Comparison of ENCODE assay signal across 29 cellular contexts in the genomic region with DNA sequence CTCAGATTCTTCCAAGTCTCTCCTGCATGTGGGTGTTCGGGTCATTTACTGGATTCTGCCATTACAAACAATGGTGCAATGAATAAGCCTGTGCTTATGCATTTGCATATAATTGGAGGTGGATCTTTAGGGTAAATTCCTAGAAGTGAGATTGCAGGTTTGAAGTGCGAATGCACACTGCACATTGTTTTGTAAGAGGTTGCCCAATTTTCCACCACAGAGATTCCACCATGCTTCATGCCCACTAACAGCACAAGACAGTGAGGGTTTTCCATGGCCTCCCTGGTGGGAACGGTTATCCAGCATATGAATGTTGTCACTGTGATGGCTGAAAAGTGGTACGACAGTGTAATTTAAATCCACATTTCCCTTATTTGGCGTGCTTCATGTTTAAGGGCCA.
"Had no signal": no experiment of that assay in that cellular context is flagged by ENCODE, and none has a peak within 500 bp of the region (broad histone marks: within the 10 kb centered on the region; RNA-seq: fewer than 3 reads in every experiment).

No MANE protein-coding gene starts in this region.

- H3K9me3 Mint-ChIP-seq: activated CD4-positive, alpha-beta T cell treated with anti-CD3 and anti-CD28 coated beads, Interleukin-2, amount 10 ng/mL, durations not matched to agents 7 days and 5 days; central memory CD8-positive, alpha-beta T cell had no signal

- H3K27ac ChIP-seq: brain microvascular endothelial cell, cardiac muscle cell, KMS-11, SJCRH30, SK-N-MC, WERI-Rb-1 had no signal

- ATAC-seq: activated CD4-positive, alpha-beta T cell treated with anti-CD3 and anti-CD28 coated beads for 36 hours; activated CD8-positive, alpha-beta T cell treated with anti-CD3 and anti-CD28 coated beads, Interleukin-2, amount 10 ng/mL, durations not matched to agents 7 days and 5 days had no signal

- H3K27me3 ChIP-seq: brain microvascular endothelial cell, SJCRH30 had no signal

- H3K4me3 ChIP-seq: cardiac muscle cell, SJCRH30, SK-N-MC had no signal

- H3K36me3 ChIP-seq: brain microvascular endothelial cell, cardiac muscle cell, SJCRH30, WERI-Rb-1 had no signal

- H3K27me3 Mint-ChIP-seq: activated naive CD8-positive, alpha-beta T cell treated with anti-CD3 and anti-CD28 coated beads for 36 hours had no signal

- DNase-seq: activated CD4-positive, alpha-beta T cell treated with anti-CD3 and anti-CD28 coated beads for 36 hours; activated CD4-positive, alpha-beta T cell treated with anti-CD3 and anti-CD28 coated beads, Interleukin-2, amount 10 ng/mL, durations not matched to agents 7 days and 5 days; activated CD4-positive, alpha-beta T cell treated with anti-CD3 and anti-CD28 coated beads, Interleukin-2, amount 50 U/mL, for 48 hours; activated CD8-positive, alpha-beta T cell treated with anti-CD3 and anti-CD28 coated beads, Interleukin-2, amount 10 ng/mL, durations not matched to agents 7 days and 5 days; activated naive CD4-positive, alpha-beta T cell; activated naive CD4-positive, alpha-beta T cell treated with anti-CD3 and anti-CD28 coated beads, Interleukin-2, amount 50 U/mL, for 16 hours; activated naive CD8-positive, alpha-beta T cell treated with anti-CD3 and anti-CD28 coated beads for 36 hours; activated T-cell treated with anti-CD3 and anti-CD28 coated beads, Interleukin-2, amount 50 U/mL, for 24 hours; amniotic stem cell; brain microvascular endothelial cell; NCI-H1092 treated with DMSO at 0.1 percent for 48 hours; NCI-H1417; NCI-H146; NCI-H187; NCI-H2029 treated with DMSO at 0.1 percent for 48 hours; NCI-H2107; NCI-H2171; NCI-H510A; NCI-H526; NCI-H748 treated with DMSO at 0.1 percent for 48 hours; OCI-M1; SHP77; SJCRH30; T1000; WERI-Rb-1 had no signal

- H3K4me3 Mint-ChIP-seq: activated CD4-positive, alpha-beta T cell treated with anti-CD3 and anti-CD28 coated beads for 36 hours; activated CD4-positive, alpha-beta T cell treated with anti-CD3 and anti-CD28 coated beads, Interleukin-2, amount 10 ng/mL, durations not matched to agents 7 days and 5 days; activated CD8-positive, alpha-beta T cell treated with anti-CD3 and anti-CD28 coated beads, Interleukin-2, amount 10 ng/mL, durations not matched to agents 7 days and 5 days; activated naive CD8-positive, alpha-beta T cell treated with anti-CD3 and anti-CD28 coated beads for 36 hours; activated T-cell treated with anti-CD3 and anti-CD28 coated beads, Interleukin-2, amount 50 U/mL, for 24 hours; central memory CD8-positive, alpha-beta T cell had no signal

- H3K36me3 Mint-ChIP-seq: activated naive CD8-positive, alpha-beta T cell treated with anti-CD3 and anti-CD28 coated beads for 36 hours had no signal

- H3K4me1 ChIP-seq: SJCRH30 had no signal

- H3K9ac ChIP-seq: KMS-11 had no signal

- H3K27ac Mint-ChIP-seq: activated CD4-positive, alpha-beta T cell treated with anti-CD3 and anti-CD28 coated beads for 36 hours; activated CD4-positive, alpha-beta T cell treated with anti-CD3 and anti-CD28 coated beads, Interleukin-2, amount 10 ng/mL, durations not matched to agents 7 days and 5 days; activated CD8-positive, alpha-beta T cell treated with anti-CD3 and anti-CD28 coated beads, Interleukin-2, amount 10 ng/mL, durations not matched to agents 7 days and 5 days; activated naive CD8-positive, alpha-beta T cell treated with anti-CD3 and anti-CD28 coated beads for 36 hours; activated T-cell treated with anti-CD3 and anti-CD28 coated beads, Interleukin-2, amount 50 U/mL, for 24 hours had no signal

- H3K4me1 Mint-ChIP-seq: activated CD4-positive, alpha-beta T cell treated with anti-CD3 and anti-CD28 coated beads for 36 hours; activated CD4-positive, alpha-beta T cell treated with anti-CD3 and anti-CD28 coated beads, Interleukin-2, amount 10 ng/mL, durations not matched to agents 7 days and 5 days; activated naive CD8-positive, alpha-beta T cell treated with anti-CD3 and anti-CD28 coated beads for 36 hours; central memory CD8-positive, alpha-beta T cell had no signal
